ENCODE assay signal across 1 cellular context in genomic region chr4:160848901-160849735, GRCh38.
TF ChIP-seq lines count a peak whose summit lies in the region.

No MANE protein-coding gene starts in this region.

TF ChIP-seq in GM23338, 12 proteins besides CTCF, POLR2A, EP300 and RAD21 (continued from another document):
- TF ChIP-seq ZNF462 (CRISPR knock-in tag; IDR thresholded peaks at IDR 0.05) (no peak), NANOG (IDR thresholded peaks at IDR 0.05; ENCODE audit: borderline replicate concordance) (no peak), CREB1 (CRISPR knock-in tag; IDR thresholded peaks at IDR 0.05; ENCODE audit: low read depth) (no peak), POLR2AphosphoS5 (IDR thresholded peaks at IDR 0.05; ENCODE audit: low read depth) (no peak), ETS1 (IDR thresholded peaks at IDR 0.05) (no peak), EZH2phosphoT487 (IDR thresholded peaks at IDR 0.05; ENCODE audit: unreplicated experiment) (no peak), EZH2 (IDR thresholded peaks at IDR 0.05; ENCODE audit: low read depth, unreplicated experiment) (no peak)
